ENCODE assay signal across 23 cellular contexts in genomic region chrX:63281465-63281864, GRCh38.
"Had no signal": no experiment of that assay in that cellular context is flagged by ENCODE, and none has a peak within 500 bp of the region (broad histone marks: within the 10 kb centered on the region; RNA-seq: fewer than 3 reads in every experiment).

No MANE protein-coding gene starts in this region.

- DNase-seq: Karpas-422, KG1, MG63, NCI-H1092, NCI-H1105 treated with DMSO at 0.1 percent for 48 hours, NCI-H1417 treated with DMSO at 0.1 percent for 48 hours, NCI-H146, NCI-H1694 treated with DMSO at 0.1 percent for 48 hours, NCI-H2029, NCI-H2081 treated with DMSO at 0.1 percent for 48 hours, NCI-H2171, NCI-H226, NCI-H446, NCI-H510A, NCI-H524 treated with DMSO at 0.1 percent for 48 hours, NCI-H69, NCI-H774, Right ventricle myocardium superior, RPMI8226, SIG-M5 had no signal

- H3K27me3 ChIP-seq: MG63, SJSA1 had no signal

- H3K9me3 ChIP-seq: MG63, SJSA1 had no signal

- H3K36me3 ChIP-seq: MG63, SJSA1 had no signal

- H3K27ac ChIP-seq: SJSA1, SK-N-MC had no signal

- FAIRE-seq: RCC 7860 had no signal

- H3K4me3 ChIP-seq: MG63, SJSA1, SK-N-MC had no signal

- H3K4me1 ChIP-seq: SJSA1 had no signal
